In genomic region chr14:69093551-69094421, GRCh38 we compare ENCODE assay signal across 1 cellular context.
TF ChIP-seq lines count a peak whose summit lies in the region.

No MANE protein-coding gene starts in this region.

TF ChIP-seq in HepG2, 621 proteins besides CTCF, POLR2A, EP300 and RAD21 (continued from another document):
- TF ChIP-seq ZNF10 (CRISPR knock-in tag; IDR thresholded peaks at IDR 0.05; ENCODE audit: borderline replicate concordance, low read depth) (no peak), ZBTB34 (CRISPR knock-in tag; IDR thresholded peaks at IDR 0.05) (peak; percentile 26; the same call in 1 of the 2 replicates), ZNF605 (CRISPR knock-in tag; IDR thresholded peaks at IDR 0.05) (peak; percentile 99), MTERF4 (CRISPR knock-in tag; IDR thresholded peaks at IDR 0.05) (no peak), EHMT2 (IDR thresholded peaks at IDR 0.05; ENCODE audit: borderline replicate concordance, low read depth, low read length) (peak; percentile 30; the same call in 1 of the 2 replicates), THRA (CRISPR knock-in tag; IDR thresholded peaks at IDR 0.05; ENCODE audit: borderline replicate concordance) (no peak; the same call in 1 of the 2 replicates), SMAD3 (CRISPR knock-in tag; IDR thresholded peaks at IDR 0.05) (peak; percentile 46), HNF4A (CRISPR knock-in tag; IDR thresholded peaks at IDR 0.05) (peak; percentile 40; the same call in 1 of the 2 replicates), ZBTB2 (CRISPR knock-in tag; IDR thresholded peaks at IDR 0.05; ENCODE audit: low read depth) (no peak), ZNF264 (CRISPR knock-in tag; IDR thresholded peaks at IDR 0.05) (0 out of 2 replicates have a peak, but pooled peaks have one; percentile 74), JARID2 (CRISPR knock-in tag; IDR thresholded peaks at IDR 0.05; ENCODE audit: insufficient replicate concordance) (no peak), ZSCAN31 (CRISPR knock-in tag; IDR thresholded peaks at IDR 0.05; ENCODE audit: low read depth) (peak; percentile 51; the same call in 1 of the 2 replicates), ZBTB39 (CRISPR knock-in tag; IDR thresholded peaks at IDR 0.05) (no peak), EZH2 (conservative IDR thresholded peaks at IDR 0.05; ENCODE audit: low read depth, low read length) (no peak), PTBP1 (IDR thresholded peaks at IDR 0.05; ENCODE audit: low read depth, low read length, poor library complexity, severe bottlenecking) (no peak), HDAC1 (CRISPR knock-in tag; IDR thresholded peaks at IDR 0.05) (peak; percentile 41; the same call in 1 of the 2 replicates), SMC3 (IDR thresholded peaks at IDR 0.05; ENCODE audit: low read length) (no peak), FOXJ3 (CRISPR knock-in tag; IDR thresholded peaks at IDR 0.05; ENCODE audit: borderline replicate concordance) (peak; percentile 43; the same call in 1 of the 2 replicates), HMG20A (CRISPR knock-in tag; IDR thresholded peaks at IDR 0.05; ENCODE audit: borderline replicate concordance) (peak; percentile 69; the same call in 1 of the 2 replicates), KLF16 (CRISPR knock-in tag; IDR thresholded peaks at IDR 0.05) (0 out of 4 replicates have a peak, but pooled peaks of 1 of the 2 experiments have one; percentile 12), ELK4 (CRISPR knock-in tag; IDR thresholded peaks at IDR 0.05; ENCODE audit: borderline replicate concordance) (no peak), MTF2 (CRISPR knock-in tag; IDR thresholded peaks at IDR 0.05; ENCODE audit: borderline replicate concordance) (no peak), ZNF224 (CRISPR knock-in tag; IDR thresholded peaks at IDR 0.05) (no peak), ZNF232 (CRISPR knock-in tag; IDR thresholded peaks at IDR 0.05; ENCODE audit: borderline replicate concordance) (no peak), ZNF609 (CRISPR knock-in tag; IDR thresholded peaks at IDR 0.05; ENCODE audit: borderline replicate concordance) (peak; percentile 58; the same call in 1 of the 2 replicates)
